In the genomic region with DNA sequence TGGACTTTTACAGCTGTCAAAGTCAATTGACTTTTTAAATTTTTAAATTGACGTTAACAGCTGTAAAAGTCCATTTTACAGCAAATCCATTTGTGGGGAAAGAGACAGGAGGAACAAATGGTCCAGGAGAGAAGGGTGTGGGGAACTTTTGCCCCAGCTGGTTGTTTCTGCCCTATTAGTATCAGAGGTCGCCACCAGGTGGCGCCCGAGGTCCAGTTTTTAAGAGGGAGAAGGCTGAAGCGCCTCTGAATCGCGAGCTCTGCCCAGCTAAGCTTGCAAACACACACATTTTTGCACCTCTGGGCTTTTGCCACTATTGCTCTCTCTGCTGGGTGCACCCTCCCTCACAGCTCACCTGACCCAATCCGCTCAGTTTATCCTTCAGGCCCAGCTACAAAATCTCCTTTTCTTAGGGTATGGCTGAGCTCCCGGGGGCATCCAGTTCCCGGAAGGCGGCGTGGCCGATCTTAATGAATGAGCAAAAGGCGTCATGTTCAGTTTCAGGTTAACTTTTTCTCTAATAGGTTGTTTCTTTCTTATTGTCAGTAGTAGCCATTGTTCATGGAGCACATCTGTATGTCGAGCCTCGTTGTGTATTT, we compare ENCODE assay signal across 8 cellular contexts. TPM values are rescaled to one million over a fixed set of nuclear protein-coding genes. Genes with fewer than 3 reads are reported as not detected.
DNase-seq lines count a peak whose midpoint lies in the region; ATAC-seq and TF ChIP-seq lines count a peak whose summit lies in the region.

No MANE protein-coding gene starts in this region.

- no peaks in the 10 kb centered on the region for H3K9me3 ChIP-seq in CD4-positive, alpha-beta memory T cell (ENCODE audit: control insufficient read depth in 1 of 2, low read length in 2 of 2)
- H3K9me3 ChIP-seq in heart left ventricle: peaks cover 0 to 12% (median 3%) of the 10 kb centered on the region in 12 donors

- H3K4me1 Mint-ChIP-seq in CD4-positive, alpha-beta memory T cell: peaks cover 10 to 21% (median 13%) of the 10 kb centered on the region in 4 donors

- no peak overlapping the region for H3K4me3 ChIP-seq in CD4-positive, alpha-beta memory T cell (ENCODE audit: low read length in 2 of 2)
- peak overlapping the region in 1 of 12 donors; percentile 27 for H3K4me3 ChIP-seq in heart left ventricle

- peaks cover 4 to 6% of the 10 kb centered on the region in 2 donors for H3K27me3 Mint-ChIP-seq in CD4-positive, alpha-beta memory T cell

- peak; percentile 57 for ATAC-seq in GM21723 (IDR thresholded peaks at IDR 0.05; ENCODE audit: unreplicated experiment)
- ATAC-seq in heart left ventricle: peak in 3 of 4 donors; percentile 78 to 89 (median 88)
- ATAC-seq in GM18861 (IDR thresholded peaks at IDR 0.05; ENCODE audit: unreplicated experiment): no peak

- no peak overlapping the region for H3K27ac ChIP-seq in CD4-positive, alpha-beta memory T cell (ENCODE audit: low read depth, low read length)
- no peak overlapping the region for H3K27ac ChIP-seq in heart left ventricle

- no peak overlapping the region for H3K27ac Mint-ChIP-seq in CD4-positive, alpha-beta memory T cell

- CTCF ChIA-PET in CD4-positive, alpha-beta memory T cell (lab: Charles Lee; ENCODE audit: partially characterized antibody): interaction anchor here (0.7 to 7.1 kb wide), 55 partner anchors 8 to 1517 kb away, joined by 3 to 160 read pairs (median 5); partner anchors contain the start of genes MORN5 and NDUFA8

- H3K36me3 Mint-ChIP-seq in CD4-positive, alpha-beta memory T cell: peaks cover 0 to 5% of the 10 kb centered on the region in 2 donors

- POLR2A ChIA-PET in CD4-positive, alpha-beta memory T cell (lab: Charles Lee; ENCODE audit: partially characterized antibody): interaction anchor here (1.0 to 1.1 kb wide), 2 partner anchors 165 to 251 kb away, joined by 3 to 4 read pairs; partner anchors contain the start of genes MRRF and RBM18

- peaks cover 8% of the 10 kb centered on the region for H3K4me1 ChIP-seq in CD4-positive, alpha-beta memory T cell (ENCODE audit: insufficient read depth, low read length)
- H3K4me1 ChIP-seq in heart left ventricle: peaks cover 0 to 8% (median 0%) of the 10 kb centered on the region in 12 donors

- peak; percentile 79 to 94 (median 88) for TF ChIP-seq CTCF in heart left ventricle (IDR thresholded peaks at IDR 0.05)

- peak; percentile 67 to 74 (median 71) for DNase-seq in CD4-positive, alpha-beta memory T cell
- DNase-seq in NCI-H1092 (lab: John Stamatoyannopoulos, UW): peak; percentile 60
- peak; percentile 60 to 75 (median 67) for DNase-seq in T-helper 1 cell
- DNase-seq in activated naive CD8-positive, alpha-beta T cell treated with anti-CD3 and anti-CD28 coated beads, Interleukin-2, amount 50 U/mL, for 16 hours (ENCODE audit: low read depth, low spot score): peak; percentile 60
- DNase-seq in heart left ventricle: peak; percentile 75 to 89 (median 79)
- DNase-seq in renal cortical epithelial cell (ENCODE audit: low read depth): peak; percentile 61

- WGBS in heart left ventricle, 4 donors: 39 to 42% (median 40%) methylated on average over 16 of the region's 16 CpGs

- intact Hi-C loops in CD4-positive, alpha-beta memory T cell (cut with micrococcal nuclease): loop anchor here (1.0 kb wide), 4 partner anchors 24 to 711 kb away; no protein-coding TSS in a partner anchor
- intact Hi-C loops in heart left ventricle (cut with DNase I): loop anchor here (1.0 to 10.0 kb wide), 17 partner anchors 23 to 815 kb away; partner anchors contain the start of genes PDCL (in 1 of the 10) and ZBTB6 (in 1 of the 10)

- H3K27me3 ChIP-seq in CD4-positive, alpha-beta memory T cell (ENCODE audit: insufficient read depth, low read length): no peaks in the 10 kb centered on the region
- H3K27me3 ChIP-seq in heart left ventricle: no peaks in the 10 kb centered on the region

- TF ChIP-seq POLR2A in heart left ventricle (IDR thresholded peaks at IDR 0.05): no peak

- H3K4me3 Mint-ChIP-seq in CD4-positive, alpha-beta memory T cell: peak overlapping the region in 6 of 8 donors; percentile 4 to 77 (median 48)

- H3K9me3 Mint-ChIP-seq in CD4-positive, alpha-beta memory T cell: peaks cover 4 to 10% (median 7%) of the 10 kb centered on the region in 8 donors

- no peaks in the 10 kb centered on the region for H3K36me3 ChIP-seq in CD4-positive, alpha-beta memory T cell (ENCODE audit: insufficient read depth, low read length)
- no peaks in the 10 kb centered on the region for H3K36me3 ChIP-seq in heart left ventricle

RNA-seq across cellular contexts. Expression of gene TTLL11, which starts 6.3 kb away (rescaled TPM):
- 1 to 10 TPM; 2.9 to 3.2 TPM for total RNA-seq in CD4-positive, alpha-beta memory T cell
- polyA plus RNA-seq in CD4-positive, alpha-beta memory T cell: 1 to 10 TPM; 2.7 to 7.8 TPM
- total RNA-seq in heart left ventricle (10 to 100 TPM in 1 of 9 donors, 1 to 10 TPM in 8; 4.3 to 10.9 (median 7.9) TPM), renal cortical epithelial cell (2.3 and 6.7 TPM in 2 replicates)
- 1 to 10 TPM; 2.7 to 9.5 TPM for polyA plus RNA-seq in heart left ventricle
